Comparison of ENCODE assay signal across 8 cellular contexts in genomic region chr16:10945065-10945787, GRCh38. TPM values are rescaled to one million over a fixed set of nuclear protein-coding genes. Genes with fewer than 3 reads are reported as not detected.
A peak's percentile ranks its signal among the peaks of the same experiment; 100 is the strongest.
DNase-seq lines count a peak whose midpoint lies in the region; ATAC-seq, FAIRE-seq and TF ChIP-seq lines count a peak whose summit lies in the region.

No MANE protein-coding gene starts in this region.

- no peak for TF ChIP-seq EP300 in HepG2 (IDR thresholded peaks at IDR 0.05; ENCODE audit: low read depth in 2 of 2, low read length in 2 of 2)
- TF ChIP-seq EP300 in HepG2 (CRISPR knock-in tag; IDR thresholded peaks at IDR 0.05; ENCODE audit: borderline replicate concordance), result no peak

- peak overlapping the region; percentile 77 for H3K9ac ChIP-seq in HepG2 (ENCODE audit: insufficient read depth, low read depth, low read length)

- H3K4me3 ChIP-seq in HepG2 (replicated peaks in 1 of 3; ENCODE audit: insufficient read depth in 1 of 3, low read depth in 2 of 3, low read length in 3 of 3) (peak overlapping the region; percentile 91 to 93 (median 92)), thymus (ENCODE audit: low read length) (peak overlapping the region; percentile 93)

- FAIRE-seq in HepG2 (lab: Jason Lieb, UNC), result no peak

- BruUV-seq in HepG2 (replicated peaks; lab: Mats Ljungman, UMichigan), result TSS peak; percentile 62

- H3K4me1 ChIP-seq in HepG2 (ENCODE audit: insufficient read depth, low read length) (peaks cover 44% of the 10 kb centered on the region), thymus (ENCODE audit: control insufficient read depth, insufficient read depth, low read length) (peaks cover 43% of the 10 kb centered on the region)

- H3K4me3 Mint-ChIP-seq in activated CD4-positive, alpha-beta T cell treated with anti-CD3 and anti-CD28 coated beads, Interleukin-2, amount 10 ng/mL, durations not matched to agents 24 days and 14 days, result peak overlapping the region; percentile 84
- peak overlapping the region; percentile 80 for H3K4me3 Mint-ChIP-seq in activated naive CD8-positive, alpha-beta T cell treated with anti-CD3 and anti-CD28 coated beads, Interleukin-2, amount 10 ng/mL, durations not matched to agents 7 days and 5 days

- no peak for TF ChIP-seq RAD21 in HepG2 (CRISPR knock-in tag; IDR thresholded peaks at IDR 0.05)

- H4K20me1 ChIP-seq in HepG2 (ENCODE audit: insufficient read depth, low read length), result peaks cover 12% of the 10 kb centered on the region

- ATAC-seq in activated naive CD8-positive, alpha-beta T cell treated with anti-CD3 and anti-CD28 coated beads, Interleukin-2, amount 10 ng/mL, durations not matched to agents 7 days and 5 days (ENCODE audit: low read depth), result no peak
- ATAC-seq in HepG2, result no peak
- no peak for ATAC-seq in HG03108 (IDR thresholded peaks at IDR 0.05; ENCODE audit: unreplicated experiment)
- no peak for ATAC-seq in GM21423 (IDR thresholded peaks at IDR 0.05; ENCODE audit: unreplicated experiment)
- ATAC-seq in HG02610 (IDR thresholded peaks at IDR 0.05; ENCODE audit: unreplicated experiment), result no peak

- H3K9me3 Mint-ChIP-seq in activated CD4-positive, alpha-beta T cell treated with anti-CD3 and anti-CD28 coated beads, Interleukin-2, amount 10 ng/mL, durations not matched to agents 24 days and 14 days, result no peaks in the 10 kb centered on the region
- H3K9me3 Mint-ChIP-seq in activated naive CD8-positive, alpha-beta T cell treated with anti-CD3 and anti-CD28 coated beads, Interleukin-2, amount 10 ng/mL, durations not matched to agents 7 days and 5 days, result no peaks in the 10 kb centered on the region

- peaks cover 54% of the 10 kb centered on the region for H3K4me1 Mint-ChIP-seq in activated CD4-positive, alpha-beta T cell treated with anti-CD3 and anti-CD28 coated beads, Interleukin-2, amount 10 ng/mL, durations not matched to agents 24 days and 14 days
- peaks cover 51% of the 10 kb centered on the region for H3K4me1 Mint-ChIP-seq in activated naive CD8-positive, alpha-beta T cell treated with anti-CD3 and anti-CD28 coated beads, Interleukin-2, amount 10 ng/mL, durations not matched to agents 7 days and 5 days

- H3K9me3 ChIP-seq in HepG2 (ENCODE audit: low read length) (no peaks in the 10 kb centered on the region), thymus (ENCODE audit: control insufficient read depth) (no peaks in the 10 kb centered on the region)

- H3K27ac Mint-ChIP-seq in activated CD4-positive, alpha-beta T cell treated with anti-CD3 and anti-CD28 coated beads, Interleukin-2, amount 10 ng/mL, durations not matched to agents 24 days and 14 days, result peak overlapping the region; percentile 79
- H3K27ac Mint-ChIP-seq in activated naive CD8-positive, alpha-beta T cell treated with anti-CD3 and anti-CD28 coated beads, Interleukin-2, amount 10 ng/mL, durations not matched to agents 7 days and 5 days, result peak overlapping the region; percentile 87

- no peaks in the 10 kb centered on the region for H3K27me3 Mint-ChIP-seq in activated CD4-positive, alpha-beta T cell treated with anti-CD3 and anti-CD28 coated beads, Interleukin-2, amount 10 ng/mL, durations not matched to agents 24 days and 14 days
- no peaks in the 10 kb centered on the region for H3K27me3 Mint-ChIP-seq in activated naive CD8-positive, alpha-beta T cell treated with anti-CD3 and anti-CD28 coated beads, Interleukin-2, amount 10 ng/mL, durations not matched to agents 7 days and 5 days

- in situ Hi-C loops in HepG2 (cut with HindIII; ENCODE audit: extremely low pct_ligation_motif_present, low pct_unique_long_range_greater_than_20kb), result no loop called here

- peaks cover 35% of the 10 kb centered on the region for H3K79me2 ChIP-seq in HepG2 (ENCODE audit: insufficient read depth, low read length)

- POLR2A ChIA-PET in activated naive CD8-positive, alpha-beta T cell treated with anti-CD3 and anti-CD28 coated beads, Interleukin-2, amount 10 ng/mL, durations not matched to agents 7 days and 5 days (lab: Charles Lee), result interaction anchor here (0.5 to 2.0 kb wide), 6 partner anchors 9 to 401 kb away, joined by 3 to 8 read pairs (median 4); partner anchors contain the start of genes NUBP1 and SOCS1
- POLR2A ChIA-PET in HepG2 (lab: Yijun Ruan, JAX), result interaction anchor here (1.1 to 2.0 kb wide), 5 partner anchors 19 to 311 kb away, joined by 4 to 10 read pairs (median 7); partner anchors contain the start of genes NUBP1 and SOCS1

- H2AFZ ChIP-seq in HepG2 (ENCODE audit: low read length), result no peak overlapping the region

- H3K36me3 ChIP-seq in HepG2 (replicated peaks in 1 of 2; ENCODE audit: control insufficient read depth in 1 of 2, insufficient read depth in 2 of 2, low read length in 2 of 2) (no peaks in the 10 kb centered on the region), thymus (ENCODE audit: control insufficient read depth, insufficient read depth) (no peaks in the 10 kb centered on the region)

- 19% methylated on average over 14 of the region's 14 CpGs for WGBS in HepG2 (ENCODE audit: low lambda C conversion rate)
- WGBS in thymus, result 41% methylated on average over 14 of the region's 14 CpGs

- peaks cover 7% of the 10 kb centered on the region for H3K36me3 Mint-ChIP-seq in activated CD4-positive, alpha-beta T cell treated with anti-CD3 and anti-CD28 coated beads, Interleukin-2, amount 10 ng/mL, durations not matched to agents 24 days and 14 days (ENCODE audit: low read depth)
- H3K36me3 Mint-ChIP-seq in activated naive CD8-positive, alpha-beta T cell treated with anti-CD3 and anti-CD28 coated beads, Interleukin-2, amount 10 ng/mL, durations not matched to agents 7 days and 5 days, result no peaks in the 10 kb centered on the region

- intact Hi-C loops in activated CD4-positive, alpha-beta T cell treated with anti-CD3 and anti-CD28 coated beads, Interleukin-2, amount 10 ng/mL, durations not matched to agents 24 days and 14 days (cut with micrococcal nuclease), result loop anchor here (2.0 kb wide), 1 partner anchor 202 kb away; the partner anchor contains the start of gene NUBP1
- intact Hi-C loops in HepG2 (cut with micrococcal nuclease; ENCODE audit: unreplicated experiment), result loop anchor here (1.0 kb wide), 1 partner anchor 26 kb away; no protein-coding TSS in a partner anchor

- CTCF ChIA-PET in HepG2 (lab: Yijun Ruan, JAX; ENCODE audit: low intra/inter-chr PET ratio, low total read pairs), result no interaction called here

- peak overlapping the region; percentile 98 for H3K4me2 ChIP-seq in HepG2 (ENCODE audit: low read depth, low read length)

- TF ChIP-seq CTCF in HepG2 (CRISPR knock-in tag; IDR thresholded peaks at IDR 0.05), result no peak; the same call in 1 of the 2 replicates

- DNase-seq in activated CD4-positive, alpha-beta T cell treated with anti-CD3 and anti-CD28 coated beads, Interleukin-2, amount 10 ng/mL, durations not matched to agents 24 days and 14 days, result no peak
- no peak for DNase-seq in activated CD4-positive, alpha-beta T cell treated with anti-CD3 and anti-CD28 coated beads, Interleukin-2, amount 50 U/mL, for 1 hour
- DNase-seq in activated naive CD8-positive, alpha-beta T cell treated with anti-CD3 and anti-CD28 coated beads, Interleukin-2, amount 10 ng/mL, durations not matched to agents 7 days and 5 days, result no peak
- DNase-seq in HepG2 (ENCODE audit: low spot score), result no peak

- no peak for TF ChIP-seq POLR2A in HepG2 (IDR thresholded peaks at IDR 0.05; ENCODE audit: insufficient read depth in 1 of 2, low read depth in 2 of 2, low read length in 2 of 2)

- H3K27ac ChIP-seq in HepG2 (ENCODE audit: extremely low read length, insufficient read depth, low read length) (peak overlapping the region; percentile 24), thymus (ENCODE audit: low read depth) (no peak overlapping the region)

- H3K27me3 ChIP-seq in HepG2 (ENCODE audit: control insufficient read depth in 1 of 2, insufficient read depth in 2 of 2, low read length in 2 of 2) (no peaks in the 10 kb centered on the region; a peak in 1 of 5 replicates), thymus (ENCODE audit: control insufficient read depth, insufficient read depth) (no peaks in the 10 kb centered on the region)

RNA-seq across cellular contexts. Expression of gene CLEC16A, which starts 0.9 kb away (rescaled TPM):
- 35.9 and 36.2 TPM in 2 replicates for total RNA-seq in activated CD4-positive, alpha-beta T cell treated with anti-CD3 and anti-CD28 coated beads, Interleukin-2, amount 10 ng/mL, durations not matched to agents 24 days and 14 days
- 10 to 100 TPM; 31.1 to 34.1 TPM for total RNA-seq in activated naive CD8-positive, alpha-beta T cell treated with anti-CD3 and anti-CD28 coated beads, Interleukin-2, amount 10 ng/mL, durations not matched to agents 7 days and 5 days
- 10.3 and 13.6 TPM in 2 replicates for total RNA-seq in HepG2 (2016; rRNA removed; fragmentation: Illumina TruSeq; extraction: Trizol)
- total RNA-seq in HepG2 (2016; cell fraction: cytosol; rRNA removed; fragmentation: Illumina TruSeq; extraction: Trizol; ENCODE audit: low read depth), result 35.7 and 39.7 TPM in 2 replicates
- 10.6 and 12.8 TPM in 2 replicates for total RNA-seq in HepG2 (2016; cell fraction: insoluble cytoplasmic fraction; rRNA removed; fragmentation: Illumina TruSeq; extraction: Trizol)
- 14.4 and 15.9 TPM in 2 replicates for total RNA-seq in HepG2 (2016; cell fraction: membrane; rRNA removed; fragmentation: Illumina TruSeq; extraction: Trizol)
- total RNA-seq in HepG2 (2016; cell fraction: nucleus; rRNA removed; fragmentation: Illumina TruSeq; extraction: Trizol), result 17.5 and 18.7 TPM in 2 replicates
- polyA plus RNA-seq in HepG2 (2011; rRNA removed), result 8.5 and 9.5 TPM in 2 replicates
- polyA plus RNA-seq in HepG2 (2011; cell fraction: cytosol; rRNA removed), result 6.6 and 6.8 TPM in 2 replicates
- polyA plus RNA-seq in HepG2 (2011; cell fraction: nucleus; rRNA removed), result 17.0 and 19.5 TPM in 2 replicates
- polyA plus RNA-seq in HepG2 (2012), result 10.3 and 12.0 TPM in 2 replicates
- polyA plus RNA-seq in HepG2 (2016; cell fraction: cytosol; fragmentation: Illumina TruSeq; extraction: Trizol; ENCODE audit: low read depth), result 1.7 and 1.9 TPM in 2 replicates
- polyA plus RNA-seq in HepG2 (2016; cell fraction: insoluble cytoplasmic fraction; fragmentation: Illumina TruSeq; extraction: Trizol; ENCODE audit: low read depth), result 11.8 and 14.0 TPM in 2 replicates
- 3.4 and 4.4 TPM in 2 replicates for polyA plus RNA-seq in HepG2 (2016; cell fraction: membrane; fragmentation: Illumina TruSeq; extraction: Trizol; ENCODE audit: low read depth)
- polyA plus RNA-seq in HepG2 (2016; cell fraction: nucleus; fragmentation: Illumina TruSeq; extraction: Trizol; ENCODE audit: insufficient read depth, low read depth), result 22.7 and 25.7 TPM in 2 replicates
- 24.9 and 35.4 TPM in 2 replicates for polyA minus RNA-seq in HepG2 (2011; rRNA and poly(A)+ RNA removed; ENCODE audit: low replicate concordance)
- 14.4 and 19.0 TPM in 2 replicates for polyA minus RNA-seq in HepG2 (2011; cell fraction: cytosol; rRNA and poly(A)+ RNA removed)
- 25.8 and 32.0 TPM in 2 replicates for polyA minus RNA-seq in HepG2 (2011; cell fraction: nucleus; rRNA and poly(A)+ RNA removed)
- polyA plus RNA-seq in thymus, result 18.8 TPM

RNA-seq across cellular contexts. Expression of gene DEXI, which starts 3.0 kb away (rescaled TPM):
- 35.6 and 38.0 TPM in 2 replicates for total RNA-seq in activated CD4-positive, alpha-beta T cell treated with anti-CD3 and anti-CD28 coated beads, Interleukin-2, amount 10 ng/mL, durations not matched to agents 24 days and 14 days
- 10 to 100 TPM; 31.4 to 32.3 TPM for total RNA-seq in activated naive CD8-positive, alpha-beta T cell treated with anti-CD3 and anti-CD28 coated beads, Interleukin-2, amount 10 ng/mL, durations not matched to agents 7 days and 5 days
- 57.9 and 70.4 TPM in 2 replicates for total RNA-seq in HepG2 (2016; rRNA removed; fragmentation: Illumina TruSeq; extraction: Trizol)
- total RNA-seq in HepG2 (2016; cell fraction: cytosol; rRNA removed; fragmentation: Illumina TruSeq; extraction: Trizol; ENCODE audit: low read depth), result 68.6 and 86.7 TPM in 2 replicates
- total RNA-seq in HepG2 (2016; cell fraction: insoluble cytoplasmic fraction; rRNA removed; fragmentation: Illumina TruSeq; extraction: Trizol), result 54.1 and 71.8 TPM in 2 replicates
- total RNA-seq in HepG2 (2016; cell fraction: membrane; rRNA removed; fragmentation: Illumina TruSeq; extraction: Trizol), result 117 and 144 TPM in 2 replicates
- 35.4 and 46.3 TPM in 2 replicates for total RNA-seq in HepG2 (2016; cell fraction: nucleus; rRNA removed; fragmentation: Illumina TruSeq; extraction: Trizol)
- polyA plus RNA-seq in HepG2 (2011; rRNA removed) (51.5 and 54.4 TPM in 2 replicates), thymus (22.5 TPM)
- polyA plus RNA-seq in HepG2 (2011; cell fraction: cytosol; rRNA removed), result 69.5 and 78.6 TPM in 2 replicates
- 40.4 and 50.2 TPM in 2 replicates for polyA plus RNA-seq in HepG2 (2011; cell fraction: nucleus; rRNA removed)
- 45.6 and 55.0 TPM in 2 replicates for polyA plus RNA-seq in HepG2 (2012)
- 70.9 and 88.4 TPM in 2 replicates for polyA plus RNA-seq in HepG2 (2016; cell fraction: cytosol; fragmentation: Illumina TruSeq; extraction: Trizol; ENCODE audit: low read depth)
- 58.1 and 70.0 TPM in 2 replicates for polyA plus RNA-seq in HepG2 (2016; cell fraction: insoluble cytoplasmic fraction; fragmentation: Illumina TruSeq; extraction: Trizol; ENCODE audit: low read depth)
- polyA plus RNA-seq in HepG2 (2016; cell fraction: membrane; fragmentation: Illumina TruSeq; extraction: Trizol; ENCODE audit: low read depth), result 120 and 124 TPM in 2 replicates
- 60.2 and 65.5 TPM in 2 replicates for polyA plus RNA-seq in HepG2 (2016; cell fraction: nucleus; fragmentation: Illumina TruSeq; extraction: Trizol; ENCODE audit: insufficient read depth, low read depth)
- 31.7 and 71.0 TPM in 2 replicates for polyA minus RNA-seq in HepG2 (2011; rRNA and poly(A)+ RNA removed; ENCODE audit: low replicate concordance)
- 34.2 and 35.1 TPM in 2 replicates for polyA minus RNA-seq in HepG2 (2011; cell fraction: cytosol; rRNA and poly(A)+ RNA removed)
- polyA minus RNA-seq in HepG2 (2011; cell fraction: nucleus; rRNA and poly(A)+ RNA removed), result 24.7 and 27.7 TPM in 2 replicates
